ENCODE assay signal across 18 cellular contexts in genomic region chr4:183333983-183334382, GRCh38. TPM values are rescaled to one million over a fixed set of nuclear protein-coding genes. Genes with fewer than 3 reads are reported as not detected.
DNase-seq lines count a peak whose midpoint lies in the region; ATAC-seq and TF ChIP-seq lines count a peak whose summit lies in the region.
"Had no signal": no experiment of that assay in that cellular context is flagged by ENCODE, and none has a peak within 500 bp of the region (broad histone marks: within the 10 kb centered on the region; RNA-seq: fewer than 3 reads in every experiment).

No MANE protein-coding gene starts in this region.

- H3K36me3 Mint-ChIP-seq in GM23338 (ENCODE audit: low read depth), result no peaks in the 10 kb centered on the region
- H3K36me3 Mint-ChIP-seq: CD4-positive, CD25-positive, alpha-beta regulatory T cell had no signal

- H3K4me2 ChIP-seq in GM23338, result no peak overlapping the region
- H3K4me2 ChIP-seq: SK-N-SH had no signal

- H3K4me1 Mint-ChIP-seq in GM23338, result peaks cover 3% of the 10 kb centered on the region

- intact Hi-C loops in posterior vena cava (cut with DNase I), result no loop called here

- H2AFZ ChIP-seq in GM23338, result peak overlapping the region; percentile 19; the same call in 1 of the 2 replicates

- no peaks in the 10 kb centered on the region for H3K36me3 ChIP-seq in GM23338 (ENCODE audit: insufficient read depth)
- H3K36me3 ChIP-seq: heart left ventricle, WERI-Rb-1 had no signal

- no peaks in the 10 kb centered on the region for H3K79me2 ChIP-seq in GM23338 (replicated peaks; ENCODE audit: insufficient read depth)

- peaks cover 2% of the 10 kb centered on the region for H3K27me3 Mint-ChIP-seq in GM23338 (ENCODE audit: insufficient read depth, low read depth, poor library complexity)
- H3K27me3 Mint-ChIP-seq: CD4-positive, CD25-positive, alpha-beta regulatory T cell had no signal

- H3K9me3 Mint-ChIP-seq in GM23338, result peaks cover 6% of the 10 kb centered on the region; the same call in 2 of the 3 replicates

- H3K4me3 ChIP-seq in GM23338, result no peak overlapping the region
- H3K4me3 ChIP-seq: heart left ventricle had no signal

- H3K27ac ChIP-seq in GM23338 (ENCODE audit: low read depth), result no peak overlapping the region
- H3K27ac ChIP-seq: heart left ventricle, WERI-Rb-1 had no signal

- no peak for ATAC-seq in GM23338
- peak; percentile 27 for ATAC-seq in esophagus mucosa
- ATAC-seq in GM21737 (IDR thresholded peaks at IDR 0.05; ENCODE audit: unreplicated experiment), result no peak
- ATAC-seq: heart left ventricle had no signal

- H3K4me3 Mint-ChIP-seq in GM23338, result no peak overlapping the region
- H3K4me3 Mint-ChIP-seq: CD4-positive, CD25-positive, alpha-beta regulatory T cell had no signal

- no peaks in the 10 kb centered on the region for H3F3A ChIP-seq in GM23338 (replicated peaks; ENCODE audit: low read depth)

- H4K20me1 ChIP-seq in GM23338 (replicated peaks; ENCODE audit: insufficient read depth), result no peaks in the 10 kb centered on the region

- no peaks in the 10 kb centered on the region for H3K9me2 ChIP-seq in GM23338 (ENCODE audit: insufficient read depth)
- H3K9me2 ChIP-seq: SK-N-SH had no signal

- DNase-seq in GM23338 (ENCODE audit: low spot score) (no peak), NCI-H460 (ENCODE audit: extremely low read depth, low read depth) (peak; percentile 73), posterior vena cava (ENCODE audit: low spot score) (peak; percentile 24), KG1 (lab: John Stamatoyannopoulos, UW) (no peak), NCI-H1694 (lab: John Stamatoyannopoulos, UW) (no peak), SKM-1 (lab: John Stamatoyannopoulos, UW; ENCODE audit: unreplicated experiment) (no peak)
- DNase-seq: activated effector memory CD4-positive, alpha-beta T cell treated with anti-CD3 and anti-CD28 coated beads, Interleukin-2, amount 50 U/mL, for 16 hours; CD4-positive, CD25-positive, alpha-beta regulatory T cell; heart left ventricle; kidney; NCI-H510A; SK-N-SH; WERI-Rb-1 had no signal

- no peak for TF ChIP-seq CTCF in GM23338 (conservative IDR thresholded peaks at IDR 0.05; ENCODE audit: low read depth in 2 of 2)

- H3K27me3 ChIP-seq in GM23338 (ENCODE audit: insufficient read depth), result no peaks in the 10 kb centered on the region

- no peak overlapping the region for H3K27ac Mint-ChIP-seq in GM23338
- H3K27ac Mint-ChIP-seq: CD4-positive, CD25-positive, alpha-beta regulatory T cell; progenitor cell of endocrine pancreas had no signal

- no peaks in the 10 kb centered on the region for H3K4me1 ChIP-seq in GM23338 (ENCODE audit: insufficient read depth)

TF ChIP-seq in GM23338, 12 proteins besides CTCF, POLR2A, EP300 and RAD21:
- TF ChIP-seq EZH2phosphoT487 (IDR thresholded peaks at IDR 0.05; ENCODE audit: unreplicated experiment) (no peak), ZNF114 (CRISPR knock-in tag; IDR thresholded peaks at IDR 0.05) (no peak), EZH2 (IDR thresholded peaks at IDR 0.05; ENCODE audit: low read depth, unreplicated experiment) (no peak)

RNA-seq across cellular contexts. Expression of gene CLDN24, which starts 11.8 kb away (rescaled TPM):
- not detected in 2 replicates for total RNA-seq in GM23338 (2014; rRNA removed; shearing (Covaris generic))
- polyA plus RNA-seq in GM23338 (2016; fragmentation: Nextera tagmentation; extraction: Ambion mirVana), result not detected in 2 replicates
- not detected in 2 replicates for total RNA-seq in NCI-H460 (2014; rRNA removed; shearing (Covaris generic))
- not detected in 2 replicates for polyA plus RNA-seq in NCI-H460 (2014; cell fraction: nucleus; rRNA removed)
- 1.2 TPM for total RNA-seq in esophagus mucosa
- not detected for total RNA-seq in posterior vena cava
- total RNA-seq: CD4-positive, CD25-positive, alpha-beta regulatory T cell; heart left ventricle; kidney; progenitor cell of endocrine pancreas had no signal
- polyA plus RNA-seq: CD4-positive, CD25-positive, alpha-beta regulatory T cell; esophagus; heart left ventricle; SK-N-SH had no signal

RNA-seq across cellular contexts. Expression of gene CLDN22, which starts 13.9 kb away (rescaled TPM):
- not detected in 2 replicates for total RNA-seq in GM23338 (2014; rRNA removed; shearing (Covaris generic))
- polyA plus RNA-seq in GM23338 (2016; fragmentation: Nextera tagmentation; extraction: Ambion mirVana), result not detected in 2 replicates
- not detected in 2 replicates for total RNA-seq in NCI-H460 (2014; rRNA removed; shearing (Covaris generic))
- 0.32 TPM in 1 of 2 replicates, not detected in the other for polyA plus RNA-seq in NCI-H460 (2014; cell fraction: nucleus; rRNA removed)
- total RNA-seq in esophagus mucosa (0.16 TPM), posterior vena cava (not detected)
- total RNA-seq: CD4-positive, CD25-positive, alpha-beta regulatory T cell; heart left ventricle; kidney; progenitor cell of endocrine pancreas; subcutaneous adipose tissue had no signal
- polyA plus RNA-seq: CD4-positive, CD25-positive, alpha-beta regulatory T cell; heart left ventricle had no signal

Comparison
In these comparisons a context has a peak if more than half of its experiments do, and no peak if none do; other contexts are left out.
1. DNase-seq: peak in NCI-H460 (single experiment) and posterior vena cava (single experiment); none in GM23338 (single experiment), KG1 (single experiment), NCI-H1694 (single experiment) and SKM-1 (single experiment).